ENCODE assay signal across 20 cellular contexts in genomic region chr2:12762976-12763375, GRCh38.
"Had no signal": no experiment of that assay in that cellular context is flagged by ENCODE, and none has a peak within 500 bp of the region (broad histone marks: within the 10 kb centered on the region; RNA-seq: fewer than 3 reads in every experiment).

No MANE protein-coding gene starts in this region.

- H3K36me3 ChIP-seq: gastrocnemius medialis, heart left ventricle, ovary, right lobe of liver, spleen, stomach, thyroid gland had no signal

- H3K27ac ChIP-seq: gastrocnemius medialis, ovary, right lobe of liver, spleen, thyroid gland had no signal

- H3K4me1 ChIP-seq: right lobe of liver, spleen, thyroid gland had no signal

- DNase-seq: activated B cell treated with CpG ODN at 0.5 μM for 24 hours; activated CD4-positive, alpha-beta T cell treated with anti-CD3 and anti-CD28 coated beads, Interleukin-2, amount 10 ng/mL, durations not matched to agents 24 days and 14 days; activated CD8-positive, alpha-beta memory T cell treated with anti-CD3 and anti-CD28 coated beads, Interleukin-2, amount 50 U/mL, for 4 hours; activated CD8-positive, alpha-beta T cell treated with anti-CD3 and anti-CD28 coated beads, Interleukin-2, amount 10 ng/mL, durations not matched to agents 7 days and 5 days; activated gamma-delta T cell; activated T-cell treated with anti-CD3 and anti-CD28 coated beads, Interleukin-2, amount 50 U/mL, for 48 hours; amniotic stem cell; cerebellar nuclear complex; effector memory CD4-positive, alpha-beta T cell; heart left ventricle; immature natural killer cell; mesendoderm; nephron progenitor cell; ovary; right lobe of liver; spleen; stomach; thyroid gland had no signal

- H3K4me3 ChIP-seq: gastrocnemius medialis, heart left ventricle, ovary, right lobe of liver, spleen, stomach, thyroid gland had no signal

- H3K27me3 ChIP-seq: gastrocnemius medialis, heart left ventricle, ovary, right lobe of liver, spleen, stomach, thyroid gland had no signal

- ATAC-seq: activated CD8-positive, alpha-beta T cell treated with anti-CD3 and anti-CD28 coated beads, Interleukin-2, amount 10 ng/mL, durations not matched to agents 7 days and 5 days; activated naive CD4-positive, alpha-beta T cell treated with anti-CD3 and anti-CD28 coated beads, Interleukin-2, amount 50 U/mL, for 72 hours; gastrocnemius medialis; right lobe of liver had no signal

- H3K9me3 ChIP-seq: gastrocnemius medialis, ovary, right lobe of liver, stomach, thyroid gland had no signal
